Comparison of ENCODE assay signal across 20 cellular contexts in the genomic region with DNA sequence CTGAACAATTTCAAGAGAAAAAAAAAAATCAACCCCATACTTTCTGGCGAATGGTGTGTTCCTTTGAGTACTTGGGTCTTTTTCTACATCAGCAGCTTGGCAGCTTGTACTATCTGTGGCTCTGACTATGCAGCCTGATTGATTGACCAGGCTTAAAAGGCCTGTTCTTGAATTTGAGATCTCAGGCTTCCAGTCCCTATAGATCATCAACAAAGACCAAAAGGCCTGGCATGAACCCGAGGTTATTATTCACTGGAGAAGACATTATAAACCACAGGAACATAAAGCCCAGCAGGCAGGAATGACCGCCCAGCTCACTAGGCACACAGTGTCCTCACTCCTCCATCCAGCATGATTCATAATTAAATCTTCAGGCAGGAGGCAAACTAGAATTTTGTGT. TPM values are rescaled to one million over a fixed set of nuclear protein-coding genes. Genes with fewer than 3 reads are reported as not detected.
DNase-seq lines count a peak whose midpoint lies in the region; ATAC-seq and TF ChIP-seq lines count a peak whose summit lies in the region.
"Had no signal": no experiment of that assay in that cellular context is flagged by ENCODE, and none has a peak within 500 bp of the region (broad histone marks: within the 10 kb centered on the region; RNA-seq: fewer than 3 reads in every experiment).

No MANE protein-coding gene starts in this region.

- POLR2A ChIA-PET in naive thymus-derived CD8-positive, alpha-beta T cell (lab: Charles Lee): no interaction called here

- no peaks in the 10 kb centered on the region for H3K9me2 ChIP-seq in Karpas-422 (replicated peaks; ENCODE audit: insufficient read depth, low read length)

- H3K36me3 ChIP-seq in Karpas-422 (ENCODE audit: insufficient read depth, low read length) (no peaks in the 10 kb centered on the region), RWPE2 (ENCODE audit: low read depth) (no peaks in the 10 kb centered on the region)
- H3K36me3 ChIP-seq: BLaER1 treated with 17β-estradiol and CSF1 and Interleukin-3, amounts not matched to agents 10 nM and 100 nM had no signal

- H3K9me3 Mint-ChIP-seq in naive thymus-derived CD8-positive, alpha-beta T cell: peaks cover 3 to 31% (median 16%) of the 10 kb centered on the region in 9 donors

- peaks cover 0 to 5% (median 0%) of the 10 kb centered on the region in 5 donors for H3K27me3 Mint-ChIP-seq in naive thymus-derived CD8-positive, alpha-beta T cell

- no peak for TF ChIP-seq CTCF in RWPE2 (IDR thresholded peaks at IDR 0.05; ENCODE audit: poor library complexity, severe bottlenecking)
- TF ChIP-seq CTCF in astrocyte of the spinal cord (IDR thresholded peaks at IDR 0.05; ENCODE audit: low read depth, low read length): no peak
- TF ChIP-seq CTCF in fibroblast of mammary gland (conservative IDR thresholded peaks at IDR 0.05; ENCODE audit: control insufficient read depth, insufficient read depth, low read depth, low read length): no peak

- in situ Hi-C loops in astrocyte of the spinal cord (cut with HindIII; ENCODE audit: low sequenced_read_pairs): no loop called here

- ATAC-seq in RWPE2 (ENCODE audit: low read depth): no peak
- ATAC-seq in naive thymus-derived CD8-positive, alpha-beta T cell: no peak
- ATAC-seq: CD8-positive, alpha-beta T cell; GM12878; HepG2 had no signal

- no peaks in the 10 kb centered on the region for H3K27me3 ChIP-seq in Karpas-422 (ENCODE audit: low read length)
- H3K27me3 ChIP-seq in RWPE2 (ENCODE audit: insufficient read depth, poor library complexity, severe bottlenecking): no peaks in the 10 kb centered on the region
- H3K27me3 ChIP-seq: BLaER1 treated with 17β-estradiol and CSF1 and Interleukin-3, amounts not matched to agents 10 nM and 100 nM had no signal

- H3K9me3 ChIP-seq in Karpas-422 (ENCODE audit: low read length) (peaks cover 3% of the 10 kb centered on the region; the same call in 1 of the 2 replicates), RWPE2 (ENCODE audit: severe bottlenecking) (no peaks in the 10 kb centered on the region)

- no peaks in the 10 kb centered on the region for H4K20me1 ChIP-seq in Karpas-422 (ENCODE audit: insufficient read depth, low read depth, low read length)
- H4K20me1 ChIP-seq: BLaER1 treated with 17β-estradiol and CSF1 and Interleukin-3, amounts not matched to agents 10 nM and 100 nM had no signal

- peak; percentile 23 for DNase-seq in Karpas-422
- DNase-seq in RWPE2 (ENCODE audit: low spot score): no peak
- peak; percentile 31 for DNase-seq in astrocyte of the spinal cord (ENCODE audit: low read depth, low spot score)
- DNase-seq in fibroblast of mammary gland (ENCODE audit: low read depth): peak; percentile 19
- no peak for DNase-seq in SK-N-DZ (ENCODE audit: low spot score)
- DNase-seq in GM03348 (ENCODE audit: low spot score): no peak
- DNase-seq in naive thymus-derived CD8-positive, alpha-beta T cell: no peak
- no peak for DNase-seq in NCI-H1417 (lab: John Stamatoyannopoulos, UW)
- DNase-seq: 8988T; Calu3; CD8-positive, alpha-beta T cell; DMS79 treated with DMSO at 0.1 percent for 48 hours; GF-D8; H9 had no signal

- no peaks in the 10 kb centered on the region for H3K4me1 ChIP-seq in Karpas-422 (ENCODE audit: low read length)
- no peaks in the 10 kb centered on the region for H3K4me1 ChIP-seq in RWPE2 (ENCODE audit: insufficient read depth, poor library complexity, severe bottlenecking)

- no peak overlapping the region for H3K9ac ChIP-seq in Karpas-422 (ENCODE audit: low read length)
- H3K9ac ChIP-seq: BLaER1 treated with 17β-estradiol and CSF1 and Interleukin-3, amounts not matched to agents 10 nM and 100 nM had no signal

- no peak overlapping the region for H3K4me2 ChIP-seq in Karpas-422 (ENCODE audit: low read depth, low read length, poor library complexity, severe bottlenecking)
- H3K4me2 ChIP-seq: BLaER1 treated with 17β-estradiol and CSF1 and Interleukin-3, amounts not matched to agents 10 nM and 100 nM had no signal

- no peak overlapping the region for H2AFZ ChIP-seq in Karpas-422 (ENCODE audit: low read length)

- H3K4me1 Mint-ChIP-seq in naive thymus-derived CD8-positive, alpha-beta T cell: peaks cover 0 to 2% (median 0%) of the 10 kb centered on the region in 4 donors
- H3K4me1 Mint-ChIP-seq: B cell, H9 had no signal

- H3K4me3 ChIP-seq in Karpas-422 (ENCODE audit: low read length) (no peak overlapping the region), RWPE2 (ENCODE audit: severe bottlenecking) (no peak overlapping the region), astrocyte of the spinal cord (ENCODE audit: low read depth, low read length) (no peak overlapping the region), fibroblast of mammary gland (ENCODE audit: control insufficient read depth, low read depth, low read length) (no peak overlapping the region)
- H3K4me3 ChIP-seq: GM12878 had no signal

- H3K27ac Mint-ChIP-seq in naive thymus-derived CD8-positive, alpha-beta T cell: no peak overlapping the region
- H3K27ac Mint-ChIP-seq: B cell; CD8-positive, alpha-beta T cell; H9 had no signal

- H3K79me2 ChIP-seq in Karpas-422 (ENCODE audit: low read length): no peaks in the 10 kb centered on the region

- no peak overlapping the region for H3K27ac ChIP-seq in Karpas-422 (ENCODE audit: low read length)
- peak overlapping the region; percentile 2 for H3K27ac ChIP-seq in RWPE2 (ENCODE audit: poor library complexity, severe bottlenecking)
- H3K27ac ChIP-seq: BLaER1 treated with 17β-estradiol and CSF1 and Interleukin-3, amounts not matched to agents 10 nM and 100 nM had no signal

- no peak overlapping the region for H3K4me3 Mint-ChIP-seq in naive thymus-derived CD8-positive, alpha-beta T cell
- H3K4me3 Mint-ChIP-seq: B cell; CD8-positive, alpha-beta T cell; H9 had no signal

- H3K36me3 Mint-ChIP-seq in naive thymus-derived CD8-positive, alpha-beta T cell: peaks cover 0 to 23% (median 16%) of the 10 kb centered on the region in 3 donors

RNA-seq across cellular contexts. Expression of a gene that starts 32.1 kb away (rescaled TPM):
- 0.97 TPM in 1 of 2 replicates, not detected in the other for total RNA-seq in Karpas-422 (2014; rRNA removed; shearing (Covaris generic); ENCODE audit: low replicate concordance)
- polyA plus RNA-seq in SK-N-DZ (2014; cell fraction: cytosol; rRNA removed): 0.13 and 0.31 TPM in 2 replicates
- 0.06 and 0.20 TPM in 2 replicates for polyA plus RNA-seq in SK-N-DZ (2014; cell fraction: nucleus; rRNA removed)
- under 1 TPM; 0.29 to 0.60 TPM for total RNA-seq in naive thymus-derived CD8-positive, alpha-beta T cell
- polyA plus RNA-seq in naive thymus-derived CD8-positive, alpha-beta T cell: not detected
- total RNA-seq: A673, HepG2 had no signal
- polyA plus RNA-seq: AG04450 had no signal

Comparison
In these comparisons a context has a peak if more than half of its experiments do, and no peak if none do; other contexts are left out.
1. DNase-seq: peak in Karpas-422 (single experiment), astrocyte of the spinal cord (single experiment) and fibroblast of mammary gland (single experiment); none in RWPE2 (single experiment), SK-N-DZ (single experiment), GM03348 (single experiment), naive thymus-derived CD8-positive, alpha-beta T cell (0 of 10) and NCI-H1417 (0 of 3).